28 cellular contexts compared by ENCODE assay signal in genomic region chr14:98591161-98591560, GRCh38.
"Had no signal": no experiment of that assay in that cellular context is flagged by ENCODE, and none has a peak within 500 bp of the region (broad histone marks: within the 10 kb centered on the region; RNA-seq: fewer than 3 reads in every experiment).

No MANE protein-coding gene starts in this region.

- H3K4me3 ChIP-seq: colonic mucosa, gastrocnemius medialis, heart left ventricle, hepatocyte had no signal

- H3K4me3 Mint-ChIP-seq: activated CD4-positive, alpha-beta memory T cell treated with anti-CD3 and anti-CD28 coated beads for 36 hours; activated naive CD8-positive, alpha-beta T cell; activated T-cell treated with anti-CD3 and anti-CD28 coated beads, Interleukin-2, amount 50 U/mL, for 4 hours; activated T-helper 17 cell treated with anti-CD3 and anti-CD28 coated beads, Interleukin-2, amount 50 U/mL, for 72 hours; central memory CD8-positive, alpha-beta T cell; T-helper 17 cell; T-helper 2 cell treated with Interferon-gamma antibody and Interleukin-4, amounts not matched to agents 5 μg/mL and 100 μg/mL, for 36 hours had no signal

- H3K27ac ChIP-seq: brain microvascular endothelial cell, colonic mucosa, epithelial cell of prostate, foreskin keratinocyte, gastrocnemius medialis, heart left ventricle, hepatocyte had no signal

- H3K36me3 ChIP-seq: brain microvascular endothelial cell, colonic mucosa, gastrocnemius medialis, heart left ventricle had no signal

- H3K4me1 ChIP-seq: colonic mucosa, foreskin keratinocyte, gastrocnemius medialis, heart left ventricle had no signal

- H3K27me3 ChIP-seq: brain microvascular endothelial cell, colonic mucosa, foreskin keratinocyte, gastrocnemius medialis, heart left ventricle, hepatocyte had no signal

- H3K27ac Mint-ChIP-seq: activated CD4-positive, alpha-beta memory T cell treated with anti-CD3 and anti-CD28 coated beads for 36 hours; activated naive CD8-positive, alpha-beta T cell; activated T-helper 17 cell treated with anti-CD3 and anti-CD28 coated beads, Interleukin-2, amount 50 U/mL, for 72 hours; T-helper 17 cell; T-helper 2 cell treated with Interferon-gamma antibody and Interleukin-4, amounts not matched to agents 5 μg/mL and 100 μg/mL, for 36 hours had no signal

- H3K27me3 Mint-ChIP-seq: activated CD4-positive, alpha-beta memory T cell treated with anti-CD3 and anti-CD28 coated beads for 36 hours; activated naive CD8-positive, alpha-beta T cell; activated T-helper 17 cell treated with anti-CD3 and anti-CD28 coated beads, Interleukin-2, amount 50 U/mL, for 72 hours; central memory CD8-positive, alpha-beta T cell; T-helper 17 cell had no signal

- DNase-seq: activated CD4-positive, alpha-beta memory T cell treated with anti-CD3 and anti-CD28 coated beads for 36 hours; activated CD4-positive, alpha-beta T cell treated with anti-CD3 and anti-CD28 coated beads for 1 hour; activated CD4-positive, alpha-beta T cell treated with anti-CD3 and anti-CD28 coated beads for 4 hours; activated CD4-positive, alpha-beta T cell treated with anti-CD3 and anti-CD28 coated beads, Interleukin-2, amount 50 U/mL, for 1 hour; activated CD8-positive, alpha-beta memory T cell treated with anti-CD3 and anti-CD28 coated beads for 24 hours; activated effector memory CD4-positive, alpha-beta T cell treated with Interleukin-2 at 50 U/mL for 16 hours; activated gamma-delta T cell treated with Interleukin-2 at 50 U/mL for 16 hours; activated naive CD4-positive, alpha-beta T cell treated with anti-CD3 and anti-CD28 coated beads, Interleukin-2, amount 50 U/mL, for 16 hours; activated naive CD4-positive, alpha-beta T cell treated with Interleukin-2 at 50 U/mL for 16 hours; activated T-cell treated with anti-CD3 and anti-CD28 coated beads, Interleukin-2, amount 50 U/mL, for 4 hours; amniotic stem cell; anterior cingulate cortex; brain microvascular endothelial cell; colonic mucosa; effector CD8-positive, alpha-beta T cell; foreskin keratinocyte; gastrocnemius medialis; glutamatergic neuron; heart left ventricle; T-helper 1 cell; T-helper 17 cell; T1000 had no signal

- H3K4me1 Mint-ChIP-seq: activated T-helper 17 cell treated with anti-CD3 and anti-CD28 coated beads, Interleukin-2, amount 50 U/mL, for 72 hours; central memory CD8-positive, alpha-beta T cell; T-helper 17 cell had no signal

- H3K9me3 Mint-ChIP-seq: activated T-helper 17 cell treated with anti-CD3 and anti-CD28 coated beads, Interleukin-2, amount 50 U/mL, for 72 hours; central memory CD8-positive, alpha-beta T cell; T-helper 2 cell treated with Interferon-gamma antibody and Interleukin-4, amounts not matched to agents 5 μg/mL and 100 μg/mL, for 36 hours had no signal

- H3K9me3 ChIP-seq: colonic mucosa, gastrocnemius medialis had no signal

- H3K36me3 Mint-ChIP-seq: activated CD4-positive, alpha-beta memory T cell treated with anti-CD3 and anti-CD28 coated beads for 36 hours; activated naive CD8-positive, alpha-beta T cell had no signal

- ATAC-seq: activated T-cell treated with anti-CD3 and anti-CD28 coated beads, Interleukin-2, amount 50 U/mL, for 4 hours; activated T-helper 17 cell treated with anti-CD3 and anti-CD28 coated beads, Interleukin-2, amount 50 U/mL, for 72 hours; foreskin keratinocyte; gastrocnemius medialis; heart left ventricle; T-helper 17 cell had no signal
